ENCODE assay signal across 8 cellular contexts in the genomic region with DNA sequence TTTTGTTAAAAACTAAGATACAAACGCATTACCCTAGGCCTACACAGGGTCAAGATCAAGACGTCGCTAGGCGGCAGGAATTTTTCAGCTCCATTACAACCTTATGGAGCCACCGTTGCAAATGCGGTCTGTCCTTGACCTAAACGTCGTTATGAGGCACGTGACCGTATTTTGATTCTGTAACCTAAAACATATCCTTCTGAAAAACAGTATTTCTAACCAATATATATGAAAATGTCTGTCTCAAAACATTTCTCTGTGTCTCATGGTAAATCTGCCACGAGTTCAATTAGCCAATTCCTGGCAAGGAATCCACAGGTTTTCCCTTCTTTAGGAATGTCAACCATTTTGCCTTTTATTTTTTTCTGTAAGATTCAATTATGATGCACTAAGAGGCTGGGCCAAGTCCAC. TPM values are rescaled to one million over a fixed set of nuclear protein-coding genes. Genes with fewer than 3 reads are reported as not detected.
DNase-seq lines count a peak whose midpoint lies in the region; ATAC-seq and TF ChIP-seq lines count a peak whose summit lies in the region.

No MANE protein-coding gene starts in this region.

- H3K79me2 ChIP-seq in neural cell (replicated peaks; ENCODE audit: insufficient read depth, low read length) = peaks cover 66% of the 10 kb centered on the region

- TF ChIP-seq RAD21 in neural cell (conservative IDR thresholded peaks at IDR 0.05) = no peak

- no peak for TF ChIP-seq CTCF in HFFc6 (IDR thresholded peaks at IDR 0.05)
- TF ChIP-seq CTCF in epithelial cell of proximal tubule (conservative IDR thresholded peaks at IDR 0.05; ENCODE audit: low read depth, low read length) = peak; percentile 19
- TF ChIP-seq CTCF in neural cell (IDR thresholded peaks at IDR 0.05; ENCODE audit: poor library complexity, severe bottlenecking) = no peak
- TF ChIP-seq CTCF in omental fat pad (IDR thresholded peaks at IDR 0.05) = no peak

- H3K4me2 ChIP-seq in neural cell (ENCODE audit: low read length) = peak overlapping the region; percentile 7

- peak; percentile 20 for DNase-seq in COR-L47 (lab: John Stamatoyannopoulos, UW)
- peak; percentile 17 for DNase-seq in HFFc6
- DNase-seq in SW 1271 (lab: John Stamatoyannopoulos, UW) = peak; percentile 20 to 72
- DNase-seq in epithelial cell of proximal tubule (ENCODE audit: low read depth) = no peak
- DNase-seq in omental fat pad (ENCODE audit: low spot score) = no peak

- ATAC-seq in GM21367 (IDR thresholded peaks at IDR 0.05; ENCODE audit: unreplicated experiment) (no peak), omental fat pad (ENCODE audit: low FRiP score) (no peak), GM18498 (IDR thresholded peaks at IDR 0.05; ENCODE audit: unreplicated experiment) (no peak)

- peak overlapping the region; percentile 98 for H3K27ac Mint-ChIP-seq in HFFc6

- H4K20me1 ChIP-seq in neural cell (ENCODE audit: insufficient read depth) = peaks cover 48% of the 10 kb centered on the region

- peaks cover 55% of the 10 kb centered on the region for H3K4me1 Mint-ChIP-seq in HFFc6 (ENCODE audit: low read depth)

- peak overlapping the region; percentile 100 for H3K9ac ChIP-seq in neural cell (ENCODE audit: low read length)

- H3K27me3 ChIP-seq in neural cell (ENCODE audit: insufficient read depth, low read depth, low read length) = no peaks in the 10 kb centered on the region

- H3K27me3 Mint-ChIP-seq in HFFc6 (ENCODE audit: insufficient read depth) = peaks cover 11% of the 10 kb centered on the region

- H3K27ac ChIP-seq in neural cell (ENCODE audit: low read length) = peak overlapping the region; percentile 98

- H3F3A ChIP-seq in neural cell (ENCODE audit: insufficient read depth, low read length, poor library complexity, severe bottlenecking) = peaks cover 4% of the 10 kb centered on the region

- H3K4me3 ChIP-seq in epithelial cell of proximal tubule (ENCODE audit: low read depth, low read length) (peak overlapping the region; percentile 91), neural cell (ENCODE audit: low read length) (peak overlapping the region; percentile 91)

- no peak overlapping the region for H2AFZ ChIP-seq in neural cell (ENCODE audit: low read depth, low read length)

- peak overlapping the region; percentile 100 for H3K4me3 Mint-ChIP-seq in HFFc6

- H3K36me3 ChIP-seq in neural cell (ENCODE audit: insufficient read depth, low read length) = no peaks in the 10 kb centered on the region

- no peak for TF ChIP-seq EP300 in neural cell (conservative IDR thresholded peaks at IDR 0.05; ENCODE audit: poor library complexity, severe bottlenecking)

- H3K36me3 Mint-ChIP-seq in HFFc6 (ENCODE audit: low read depth) = peaks cover 48% of the 10 kb centered on the region

- peaks cover 14% of the 10 kb centered on the region for H3K9me3 Mint-ChIP-seq in HFFc6

- no peaks in the 10 kb centered on the region for H3K9me3 ChIP-seq in neural cell (ENCODE audit: low read length)

- H3K9me2 ChIP-seq in neural cell (ENCODE audit: insufficient read depth, low read length) = no peaks in the 10 kb centered on the region

TF ChIP-seq in neural cell, 6 proteins besides CTCF, POLR2A, EP300 and RAD21:
- TF ChIP-seq TAF1 (IDR thresholded peaks at IDR 0.05; ENCODE audit: low read depth) (no peak), POLR2AphosphoS5 (IDR thresholded peaks at IDR 0.05) (no peak)
- TF ChIP-seq, protein P1, sequence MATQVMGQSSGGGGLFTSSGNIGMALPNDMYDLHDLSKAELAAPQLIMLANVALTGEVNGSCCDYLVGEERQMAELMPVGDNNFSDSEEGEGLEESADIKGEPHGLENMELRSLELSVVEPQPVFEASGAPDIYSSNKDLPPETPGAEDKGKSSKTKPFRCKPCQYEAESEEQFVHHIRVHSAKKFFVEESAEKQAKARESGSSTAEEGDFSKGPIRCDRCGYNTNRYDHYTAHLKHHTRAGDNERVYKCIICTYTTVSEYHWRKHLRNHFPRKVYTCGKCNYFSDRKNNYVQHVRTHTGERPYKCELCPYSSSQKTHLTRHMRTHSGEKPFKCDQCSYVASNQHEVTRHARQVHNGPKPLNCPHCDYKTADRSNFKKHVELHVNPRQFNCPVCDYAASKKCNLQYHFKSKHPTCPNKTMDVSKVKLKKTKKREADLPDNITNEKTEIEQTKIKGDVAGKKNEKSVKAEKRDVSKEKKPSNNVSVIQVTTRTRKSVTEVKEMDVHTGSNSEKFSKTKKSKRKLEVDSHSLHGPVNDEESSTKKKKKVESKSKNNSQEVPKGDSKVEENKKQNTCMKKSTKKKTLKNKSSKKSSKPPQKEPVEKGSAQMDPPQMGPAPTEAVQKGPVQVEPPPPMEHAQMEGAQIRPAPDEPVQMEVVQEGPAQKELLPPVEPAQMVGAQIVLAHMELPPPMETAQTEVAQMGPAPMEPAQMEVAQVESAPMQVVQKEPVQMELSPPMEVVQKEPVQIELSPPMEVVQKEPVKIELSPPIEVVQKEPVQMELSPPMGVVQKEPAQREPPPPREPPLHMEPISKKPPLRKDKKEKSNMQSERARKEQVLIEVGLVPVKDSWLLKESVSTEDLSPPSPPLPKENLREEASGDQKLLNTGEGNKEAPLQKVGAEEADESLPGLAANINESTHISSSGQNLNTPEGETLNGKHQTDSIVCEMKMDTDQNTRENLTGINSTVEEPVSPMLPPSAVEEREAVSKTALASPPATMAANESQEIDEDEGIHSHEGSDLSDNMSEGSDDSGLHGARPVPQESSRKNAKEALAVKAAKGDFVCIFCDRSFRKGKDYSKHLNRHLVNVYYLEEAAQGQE (IDR thresholded peaks at IDR 0.05; ENCODE audit: borderline replicate concordance) = peak; percentile 84

RNA-seq across cellular contexts. Expression of gene RTN4, which starts 1.7 kb away (rescaled TPM):
- 1,000 to 10,000 TPM in 1 of 6 experiments, 100 to 1,000 TPM in 5; 820 to 1,001 (median 831) TPM for total RNA-seq in HFFc6 (2021; fragmentation: NEBNext Ultra II Directional; extraction: Animal tissue kit (Norgen Biotek cat#: 25700))
- total RNA-seq in epithelial cell of proximal tubule = 322 and 384 TPM in 2 replicates
- polyA plus RNA-seq in neural cell = 551 and 582 TPM in 2 replicates
- 580 and 667 TPM in 2 replicates for polyA minus RNA-seq in neural cell
- 100 to 1,000 TPM; 308 to 566 (median 400) TPM for total RNA-seq in omental fat pad

Comparison
In these comparisons a context has a peak if more than half of its experiments do, and no peak if none do; other contexts are left out.
1. DNase-seq: peak in COR-L47 (single experiment), HFFc6 (single experiment) and SW 1271 (2 of 2); none in epithelial cell of proximal tubule (single experiment) and omental fat pad (single experiment).